8 cellular contexts compared by ENCODE assay signal in the genomic region with DNA sequence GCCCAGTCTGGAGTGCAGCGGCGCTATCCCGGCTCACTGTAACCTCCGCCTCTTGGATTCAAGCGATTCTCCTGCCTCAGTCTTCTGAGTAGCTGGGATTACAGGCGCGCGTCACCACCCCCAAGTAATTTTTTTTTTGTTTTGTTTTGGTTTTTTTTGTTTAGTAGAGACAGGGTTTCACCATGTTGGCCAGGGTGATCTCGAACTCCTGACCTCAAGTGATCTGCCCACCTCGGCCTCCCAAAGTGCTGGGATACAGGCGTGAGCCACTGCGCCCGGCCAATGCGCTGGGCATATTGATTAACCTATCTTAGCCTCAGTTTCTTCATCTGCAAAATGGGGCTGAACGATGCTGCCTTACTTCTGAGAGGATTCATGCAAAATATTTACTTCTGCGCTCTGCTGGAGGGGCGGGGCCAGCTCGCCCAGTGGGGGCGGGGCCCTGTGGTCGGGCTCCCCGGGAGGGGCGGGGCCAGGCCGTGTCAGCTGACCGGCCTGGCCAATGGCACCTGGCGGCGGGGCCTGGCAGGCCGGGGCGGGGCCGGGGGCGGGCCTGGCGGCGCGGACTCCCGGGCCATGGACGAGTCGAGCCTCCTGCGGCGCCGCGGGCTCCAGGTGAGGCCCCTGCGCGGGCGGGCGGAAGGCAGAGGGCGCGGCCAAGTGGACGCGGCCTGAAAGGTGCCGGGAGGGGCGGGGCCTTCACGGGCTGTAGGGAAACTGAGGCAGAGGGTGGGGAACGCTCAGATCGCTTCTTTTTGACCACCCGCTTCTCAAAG. TPM values are rescaled to one million over a fixed set of nuclear protein-coding genes. Genes with fewer than 3 reads are reported as not detected.
DNase-seq lines count a peak whose midpoint lies in the region; ATAC-seq and TF ChIP-seq lines count a peak whose summit lies in the region.

Gene MAST3, plus strand, starts transcription at position 562 of the 776 bp plus-strand sequence. Its CDS starts 15 bp downstream, at position 577.

- ATAC-seq in HG03571 (IDR thresholded peaks at IDR 0.05; ENCODE audit: unreplicated experiment) = peak; percentile 55
- peak; percentile 95 for ATAC-seq in stimulated activated naive CD8-positive, alpha-beta T cell treated with anti-CD3 and anti-CD28 coated beads, Interleukin-15, amount 100 ng/mL, for 72 hours

- TF ChIP-seq POLR2A in GM19099 (IDR thresholded peaks at IDR 0.05; ENCODE audit: extremely low read depth, insufficient read length, low read depth) = peak; percentile 75

- intact Hi-C loops in activated T-helper 2 cell treated with anti-CD3 and anti-CD28 coated beads, Interferon-gamma antibody, Interleukin-2, Interleukin-4, amounts not matched to agents 10 μg/mL and 5 μg/mL and 100 μg/mL, durations not matched to agents 14 hours and 24 hours and 36 hours (cut with micrococcal nuclease) = loop anchor here (10.0 kb wide), 1 partner anchor 197 kb away; no protein-coding TSS in a partner anchor

- H3K4me3 Mint-ChIP-seq in activated T-helper 2 cell treated with anti-CD3 and anti-CD28 coated beads, Interferon-gamma antibody, Interleukin-2, Interleukin-4, amounts not matched to agents 10 μg/mL and 5 μg/mL and 100 μg/mL, durations not matched to agents 14 hours and 24 hours and 36 hours (ENCODE audit: low read depth) = peak within 1 kb of the TSS; percentile 83
- H3K4me3 Mint-ChIP-seq in nephron progenitor cell = peak within 1 kb of the TSS; percentile 68
- H3K4me3 Mint-ChIP-seq in stimulated activated naive CD8-positive, alpha-beta T cell treated with anti-CD3 and anti-CD28 coated beads, Interleukin-15, amount 100 ng/mL, for 72 hours = peak within 1 kb of the TSS; percentile 90 to 96

- peaks cover 26% of the 10 kb centered on the region for H3K4me1 Mint-ChIP-seq in activated T-helper 2 cell treated with anti-CD3 and anti-CD28 coated beads, Interferon-gamma antibody, Interleukin-2, Interleukin-4, amounts not matched to agents 10 μg/mL and 5 μg/mL and 100 μg/mL, durations not matched to agents 14 hours and 24 hours and 36 hours (ENCODE audit: low read depth)
- peaks cover 33% of the 10 kb centered on the region for H3K4me1 Mint-ChIP-seq in nephron progenitor cell
- H3K4me1 Mint-ChIP-seq in stimulated activated naive CD8-positive, alpha-beta T cell treated with anti-CD3 and anti-CD28 coated beads, Interleukin-15, amount 100 ng/mL, for 72 hours = peaks cover 56% of the 10 kb centered on the region

- H3K36me3 Mint-ChIP-seq in activated T-helper 2 cell treated with anti-CD3 and anti-CD28 coated beads, Interferon-gamma antibody, Interleukin-2, Interleukin-4, amounts not matched to agents 10 μg/mL and 5 μg/mL and 100 μg/mL, durations not matched to agents 14 hours and 24 hours and 36 hours (ENCODE audit: low read depth) = no peaks in the 10 kb centered on the region
- H3K36me3 Mint-ChIP-seq in nephron progenitor cell (ENCODE audit: low read depth) = no peaks in the 10 kb centered on the region

- no peak within 1 kb of the TSS for H3K27ac Mint-ChIP-seq in activated T-helper 2 cell treated with anti-CD3 and anti-CD28 coated beads, Interferon-gamma antibody, Interleukin-2, Interleukin-4, amounts not matched to agents 10 μg/mL and 5 μg/mL and 100 μg/mL, durations not matched to agents 14 hours and 24 hours and 36 hours
- H3K27ac Mint-ChIP-seq in nephron progenitor cell = no peak within 1 kb of the TSS
- peak within 1 kb of the TSS; percentile 26 to 92 for H3K27ac Mint-ChIP-seq in stimulated activated naive CD8-positive, alpha-beta T cell treated with anti-CD3 and anti-CD28 coated beads, Interleukin-15, amount 100 ng/mL, for 72 hours

- CTCF ChIA-PET in RWPE1 (lab: Yijun Ruan, JAX) = interaction anchor here (0.7 kb wide), 1 partner anchor 36 kb away, joined by 3 read pairs; no protein-coding TSS in a partner anchor

- DNase-seq in AG20443 (ENCODE audit: low spot score) (peak; percentile 99), RWPE1 (ENCODE audit: low spot score) (peak; percentile 98), fibroblast of the conjunctiva (ENCODE audit: low read depth) (peak; percentile 61), nephron progenitor cell (peak; percentile 85)
- DNase-seq in activated T-helper 2 cell treated with anti-CD3 and anti-CD28 coated beads, Interferon-gamma antibody, Interleukin-2, Interleukin-4, amounts not matched to agents 10 μg/mL and 5 μg/mL and 100 μg/mL, durations not matched to agents 14 hours and 24 hours and 36 hours (ENCODE audit: low spot score) = peak; percentile 88
- DNase-seq in stimulated activated naive CD8-positive, alpha-beta T cell treated with anti-CD3 and anti-CD28 coated beads, Interleukin-15, amount 100 ng/mL, for 72 hours = peak; percentile 92 to 94

- POLR2A ChIA-PET in RWPE1 (lab: Yijun Ruan, JAX; ENCODE audit: low non-redundant PET) = no interaction called here

- no peaks in the 10 kb centered on the region for H3K9me3 Mint-ChIP-seq in activated T-helper 2 cell treated with anti-CD3 and anti-CD28 coated beads, Interferon-gamma antibody, Interleukin-2, Interleukin-4, amounts not matched to agents 10 μg/mL and 5 μg/mL and 100 μg/mL, durations not matched to agents 14 hours and 24 hours and 36 hours
- H3K9me3 Mint-ChIP-seq in nephron progenitor cell = no peaks in the 10 kb centered on the region
- no peaks in the 10 kb centered on the region for H3K9me3 Mint-ChIP-seq in stimulated activated naive CD8-positive, alpha-beta T cell treated with anti-CD3 and anti-CD28 coated beads, Interleukin-15, amount 100 ng/mL, for 72 hours

- TF ChIP-seq CTCF in RWPE1 (conservative IDR thresholded peaks at IDR 0.05; ENCODE audit: low read depth) (no peak), nephron progenitor cell (IDR thresholded peaks at IDR 0.05) (no peak)

- 0 out of 2 replicates have a peak within 1 kb of the TSS, but pooled peaks have one; percentile 15 for H3K27ac ChIP-seq in RWPE1

- no peaks in the 10 kb centered on the region for H3K27me3 Mint-ChIP-seq in activated T-helper 2 cell treated with anti-CD3 and anti-CD28 coated beads, Interferon-gamma antibody, Interleukin-2, Interleukin-4, amounts not matched to agents 10 μg/mL and 5 μg/mL and 100 μg/mL, durations not matched to agents 14 hours and 24 hours and 36 hours (ENCODE audit: low read depth)
- peaks cover 71% of the 10 kb centered on the region for H3K27me3 Mint-ChIP-seq in nephron progenitor cell (ENCODE audit: low read depth, poor library complexity)
- no peaks in the 10 kb centered on the region for H3K27me3 Mint-ChIP-seq in stimulated activated naive CD8-positive, alpha-beta T cell treated with anti-CD3 and anti-CD28 coated beads, Interleukin-15, amount 100 ng/mL, for 72 hours

RNA-seq across cellular contexts. Expression of gene MAST3, which starts in this region (rescaled TPM):
- 16.6 and 17.2 TPM in 2 replicates for total RNA-seq in activated T-helper 2 cell treated with anti-CD3 and anti-CD28 coated beads, Interferon-gamma antibody, Interleukin-2, Interleukin-4, amounts not matched to agents 10 μg/mL and 5 μg/mL and 100 μg/mL, durations not matched to agents 14 hours and 24 hours and 36 hours

Comparison
In these comparisons a context has a peak if more than half of its experiments do, and no peak if none do; other contexts are left out.
1. Peak in every context shown above with its lines: DNase-seq, ATAC-seq and H3K27ac ChIP-seq.
2. H3K27ac Mint-ChIP-seq: peak in stimulated activated naive CD8-positive, alpha-beta T cell treated with anti-CD3 and anti-CD28 coated beads, Interleukin-15, amount 100 ng/mL, for 72 hours (2 of 2); none in activated T-helper 2 cell treated with anti-CD3 and anti-CD28 coated beads, Interferon-gamma antibody, Interleukin-2, Interleukin-4, amounts not matched to agents 10 μg/mL and 5 μg/mL and 100 μg/mL, durations not matched to agents 14 hours and 24 hours and 36 hours (single experiment) and nephron progenitor cell (single experiment).